24 cellular contexts compared by ENCODE assay signal in the genomic region with DNA sequence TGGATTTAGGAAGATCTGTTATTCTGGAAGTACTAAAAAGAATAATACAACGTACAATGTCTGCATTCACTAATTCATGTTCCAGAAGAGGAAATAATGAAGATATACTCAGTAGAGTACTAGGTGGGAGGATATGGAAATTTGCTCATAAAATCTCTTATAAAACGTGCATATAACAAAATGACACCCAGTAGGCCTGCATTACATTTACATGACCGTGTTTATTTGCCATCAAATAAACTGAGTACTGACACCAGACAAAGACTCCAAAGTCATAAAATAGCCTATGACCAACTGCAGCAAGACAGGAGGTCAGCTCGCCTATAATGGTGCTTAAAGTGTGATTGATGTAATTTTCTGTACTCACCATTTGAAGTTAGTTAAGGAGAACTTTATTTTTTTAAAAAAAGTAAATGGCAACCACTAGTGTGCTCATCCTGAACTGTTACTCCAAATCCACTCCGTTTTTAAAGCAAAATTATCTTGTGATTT.
"Had no signal": no experiment of that assay in that cellular context is flagged by ENCODE, and none has a peak within 500 bp of the region (broad histone marks: within the 10 kb centered on the region; RNA-seq: fewer than 3 reads in every experiment).

No MANE protein-coding gene starts in this region.

- H3K27me3 Mint-ChIP-seq: activated B cell treated with CpG ODN at 0.5 μM for 24 hours; activated CD4-positive, alpha-beta T cell treated with anti-CD3 and anti-CD28 coated beads for 36 hours; activated naive CD8-positive, alpha-beta T cell treated with anti-CD3 and anti-CD28 coated beads, Interleukin-2, amount 10 ng/mL, durations not matched to agents 7 days and 5 days; stimulated activated naive CD8-positive, alpha-beta T cell treated with anti-CD3 and anti-CD28 coated beads, Interleukin-15, amount 100 ng/mL, for 72 hours had no signal

- H3K27ac ChIP-seq: coronary artery, esophagus muscularis mucosa, left ventricle myocardium inferior, neutrophil, ovary, tibial artery had no signal

- H3K4me3 Mint-ChIP-seq: activated B cell treated with CpG ODN at 0.5 μM for 24 hours; activated CD4-positive, alpha-beta T cell treated with anti-CD3 and anti-CD28 coated beads for 36 hours; activated naive CD8-positive, alpha-beta T cell treated with anti-CD3 and anti-CD28 coated beads, Interleukin-2, amount 10 ng/mL, durations not matched to agents 7 days and 5 days; activated T-cell treated with anti-CD3 and anti-CD28 coated beads, Interleukin-2, amount 50 U/mL, for 4 hours; nephron; stimulated activated effector memory CD8-positive, alpha-beta T cell treated with anti-CD3 and anti-CD28 coated beads, Interleukin-12 subunit alpha, Interleukin-12 subunit beta, amount 100 ng/mL, for 72 hours; stimulated activated naive CD8-positive, alpha-beta T cell treated with anti-CD3 and anti-CD28 coated beads, Interleukin-15, amount 100 ng/mL, for 72 hours had no signal

- H3K9me3 ChIP-seq: esophagus muscularis mucosa, left ventricle myocardium inferior, neutrophil, ovary, tibial artery had no signal

- DNase-seq: activated B cell treated with CpG ODN at 0.5 μM for 24 hours; activated CD4-positive, alpha-beta T cell treated with anti-CD3 and anti-CD28 coated beads for 36 hours; activated CD4-positive, alpha-beta T cell treated with anti-CD3 and anti-CD28 coated beads, Interleukin-2, amount 50 U/mL, for 48 hours; activated CD8-positive, alpha-beta memory T cell treated with anti-CD3 and anti-CD28 coated beads, Interleukin-2, amount 50 U/mL, for 48 hours; activated naive CD4-positive, alpha-beta T cell treated with Interleukin-2 at 50 U/mL for 16 hours; activated naive CD8-positive, alpha-beta T cell treated with anti-CD3 and anti-CD28 coated beads, Interleukin-2, amount 10 ng/mL, durations not matched to agents 7 days and 5 days; activated T-cell treated with anti-CD3 and anti-CD28 coated beads, Interleukin-2, amount 50 U/mL, for 4 hours; amygdala; cerebellar nuclear complex; hypothalamus; left ventricle myocardium inferior; mammary epithelial cell; midbrain; ovary; stimulated activated CD4-positive, alpha-beta T cell treated with anti-CD3 and anti-CD28 coated beads, Interleukin-1b, Interleukin-23, amount 100 ng/mL, for 48 hours; stimulated activated naive CD8-positive, alpha-beta T cell treated with anti-CD3 and anti-CD28 coated beads, Interleukin-15, amount 100 ng/mL, for 72 hours; T-helper 9 cell; tibial artery had no signal

- H3K27me3 ChIP-seq: esophagus muscularis mucosa, neutrophil, ovary, tibial artery had no signal

- H3K4me1 ChIP-seq: esophagus muscularis mucosa, tibial artery had no signal

- H3K9me3 Mint-ChIP-seq: activated B cell treated with CpG ODN at 0.5 μM for 24 hours; activated naive CD8-positive, alpha-beta T cell treated with anti-CD3 and anti-CD28 coated beads, Interleukin-2, amount 10 ng/mL, durations not matched to agents 7 days and 5 days; activated T-cell treated with anti-CD3 and anti-CD28 coated beads, Interleukin-2, amount 50 U/mL, for 4 hours; activated T-helper 2 cell treated with anti-CD3 and anti-CD28 coated beads, Interferon-gamma antibody, Interleukin-2, Interleukin-4, amounts not matched to agents 10 μg/mL and 5 μg/mL and 100 μg/mL, durations not matched to agents 14 hours and 24 hours and 36 hours; nephron; stimulated activated effector memory CD8-positive, alpha-beta T cell treated with anti-CD3 and anti-CD28 coated beads, Interleukin-12 subunit alpha, Interleukin-12 subunit beta, amount 100 ng/mL, for 72 hours; stimulated activated naive CD8-positive, alpha-beta T cell treated with anti-CD3 and anti-CD28 coated beads, Interleukin-15, amount 100 ng/mL, for 72 hours had no signal

- H3K36me3 ChIP-seq: ovary had no signal

- H3K27ac Mint-ChIP-seq: activated B cell treated with CpG ODN at 0.5 μM for 24 hours; activated CD4-positive, alpha-beta T cell treated with anti-CD3 and anti-CD28 coated beads for 36 hours; activated naive CD8-positive, alpha-beta T cell treated with anti-CD3 and anti-CD28 coated beads, Interleukin-2, amount 10 ng/mL, durations not matched to agents 7 days and 5 days; activated T-helper 2 cell treated with anti-CD3 and anti-CD28 coated beads, Interferon-gamma antibody, Interleukin-2, Interleukin-4, amounts not matched to agents 10 μg/mL and 5 μg/mL and 100 μg/mL, durations not matched to agents 14 hours and 24 hours and 36 hours; stimulated activated naive CD8-positive, alpha-beta T cell treated with anti-CD3 and anti-CD28 coated beads, Interleukin-15, amount 100 ng/mL, for 72 hours had no signal

- ATAC-seq: activated CD4-positive, alpha-beta T cell treated with anti-CD3 and anti-CD28 coated beads for 36 hours; activated T-cell treated with anti-CD3 and anti-CD28 coated beads, Interleukin-2, amount 50 U/mL, for 4 hours; stimulated activated effector memory CD8-positive, alpha-beta T cell treated with anti-CD3 and anti-CD28 coated beads, Interleukin-12 subunit alpha, Interleukin-12 subunit beta, amount 100 ng/mL, for 72 hours; stimulated activated naive CD8-positive, alpha-beta T cell treated with anti-CD3 and anti-CD28 coated beads, Interleukin-15, amount 100 ng/mL, for 72 hours had no signal

- H3K4me3 ChIP-seq: coronary artery, esophagus muscularis mucosa, left ventricle myocardium inferior, ovary, tibial artery had no signal
